Comparison of ENCODE assay signal across 1 cellular context in the genomic region with DNA sequence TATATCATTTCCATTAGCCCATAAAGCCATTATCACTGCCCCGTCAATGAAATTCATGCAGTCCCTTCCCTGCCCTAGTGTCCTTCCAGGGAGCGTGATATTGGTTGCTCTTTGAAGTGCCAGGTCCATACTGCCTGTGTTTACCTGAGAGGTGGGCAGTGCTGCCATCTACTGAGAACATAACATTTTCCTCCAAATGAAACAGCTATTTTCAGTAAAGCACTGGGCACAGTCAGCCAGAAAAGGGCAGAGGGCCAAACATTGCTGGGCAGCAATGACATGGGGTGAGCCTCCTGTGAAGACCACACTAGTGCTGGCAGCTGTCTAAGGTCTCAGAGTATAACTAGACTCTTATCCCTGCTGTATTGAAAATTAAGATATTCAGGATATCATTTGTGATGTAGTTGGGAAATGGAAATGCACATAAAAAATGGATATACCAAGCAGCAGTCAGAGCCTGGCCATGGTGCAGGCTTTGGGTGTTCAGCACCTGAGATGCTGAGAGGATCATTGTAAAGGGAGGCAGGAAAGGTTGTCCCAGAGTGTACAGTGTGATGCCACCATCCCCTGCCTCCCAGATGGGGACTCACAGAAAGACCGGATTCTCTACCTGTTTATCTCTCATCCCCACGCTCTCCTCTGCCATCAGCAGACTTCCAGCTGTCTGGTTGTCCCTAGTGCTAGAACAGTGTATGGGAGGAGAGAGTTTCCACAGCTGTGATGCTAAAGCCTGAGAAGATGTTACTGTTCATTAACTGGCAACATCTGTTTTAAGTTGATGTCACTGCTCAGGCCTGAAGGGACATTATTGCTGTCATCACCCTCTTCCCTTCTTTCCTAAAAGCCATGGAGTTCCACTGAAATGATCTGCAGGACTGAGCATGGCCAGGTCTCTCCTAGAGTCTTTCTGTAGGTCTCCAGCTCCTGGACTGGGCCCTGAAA.
TF ChIP-seq lines count a peak whose summit lies in the region.

No MANE protein-coding gene starts in this region.

TF ChIP-seq in H1, 55 proteins besides CTCF, POLR2A, EP300 and RAD21:
- TF ChIP-seq E2F6 (IDR thresholded peaks at IDR 0.05) (no peak), EGR1 (IDR thresholded peaks at IDR 0.05; ENCODE audit: borderline replicate concordance, low read depth, low read length) (no peak)
